In the genomic region with DNA sequence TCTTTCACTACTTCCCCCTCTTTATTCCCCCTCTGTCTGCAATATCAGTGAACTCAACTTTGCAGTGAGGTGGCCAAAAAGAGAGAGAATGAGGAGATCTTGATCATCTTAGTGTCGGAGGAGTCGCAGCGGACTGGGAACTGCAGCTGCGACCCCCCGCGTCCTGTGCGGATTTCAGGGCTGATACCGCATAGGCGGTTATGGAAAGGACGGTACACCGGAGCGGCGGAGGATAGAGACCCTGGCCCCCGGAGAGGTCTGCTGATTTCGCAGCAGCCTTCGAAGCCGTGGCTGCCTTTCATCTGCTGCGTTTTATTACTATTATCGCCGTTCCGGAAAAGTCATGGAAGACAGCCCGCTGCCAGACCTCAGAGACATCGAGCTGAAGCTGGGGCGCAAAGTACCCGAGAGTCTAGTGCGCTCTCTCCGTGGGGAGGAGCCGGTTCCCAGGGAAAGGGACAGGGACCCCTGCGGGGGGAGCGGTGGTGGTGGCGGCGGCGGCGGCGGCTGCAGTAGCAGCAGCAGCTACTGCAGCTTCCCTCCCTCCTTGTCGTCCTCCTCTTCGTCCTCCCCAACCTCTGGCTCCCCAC, we compare ENCODE assay signal across 8 cellular contexts. TPM values are rescaled to one million over a fixed set of nuclear protein-coding genes. Genes with fewer than 3 reads are reported as not detected.
DNase-seq lines count a peak whose midpoint lies in the region; ATAC-seq and TF ChIP-seq lines count a peak whose summit lies in the region.

No MANE protein-coding gene starts in this region.

- H3K4me1 ChIP-seq in muscle layer of duodenum (ENCODE audit: control insufficient read depth in 1 of 2, insufficient read depth in 2 of 2, low read length in 2 of 2), result peaks cover 0 to 4% of the 10 kb centered on the region in 2 donors
- no peaks in the 10 kb centered on the region for H3K4me1 ChIP-seq in naive thymus-derived CD4-positive, alpha-beta T cell (ENCODE audit: control insufficient read depth in 2 of 2, insufficient read depth in 2 of 2, low read length in 2 of 2)

- H3K4me1 Mint-ChIP-seq in T-helper 1 cell treated with Interleukin-12 subunit alpha and Interleukin-12 subunit beta and Interleukin-4 antibody, amounts not matched to agents 30 μg/mL and 1 μg/mL, for 36 hours (ENCODE audit: low read depth), result peaks cover 8% of the 10 kb centered on the region
- no peaks in the 10 kb centered on the region for H3K4me1 Mint-ChIP-seq in endothelial cell (ENCODE audit: unreplicated experiment)
- peaks cover 0 to 13% (median 9%) of the 10 kb centered on the region in 7 donors for H3K4me1 Mint-ChIP-seq in naive thymus-derived CD4-positive, alpha-beta T cell

- DNase-seq in T-helper 1 cell (no peak), NCI-H69 (lab: John Stamatoyannopoulos, UW) (peak; percentile 91), endothelial cell (ENCODE audit: low spot score) (peak; percentile 14), dermis blood vessel endothelial cell (no peak), amniotic stem cell (lab: John Stamatoyannopoulos, UW) (no peak)
- DNase-seq in naive thymus-derived CD4-positive, alpha-beta T cell, result no peak

- CTCF ChIA-PET in naive thymus-derived CD4-positive, alpha-beta T cell (lab: Charles Lee), result no interaction called here

- H3K27me3 ChIP-seq in muscle layer of duodenum (ENCODE audit: low read depth, low read length), result no peaks in the 10 kb centered on the region
- H3K27me3 ChIP-seq in naive thymus-derived CD4-positive, alpha-beta T cell (ENCODE audit: control insufficient read depth in 2 of 2, insufficient read depth in 2 of 2, low read length in 2 of 2), result no peaks in the 10 kb centered on the region

- peaks cover 0 to 6% of the 10 kb centered on the region in 2 donors for H3K36me3 ChIP-seq in muscle layer of duodenum (ENCODE audit: control insufficient read depth in 1 of 2, insufficient read depth in 2 of 2, low read length in 2 of 2)
- no peaks in the 10 kb centered on the region for H3K36me3 ChIP-seq in naive thymus-derived CD4-positive, alpha-beta T cell (ENCODE audit: control insufficient read depth in 2 of 3, insufficient read depth in 3 of 3, low read length in 3 of 3)

- no peak for TF ChIP-seq CTCF in endothelial cell (IDR thresholded peaks at IDR 0.05; ENCODE audit: unreplicated experiment)

- POLR2A ChIA-PET in naive thymus-derived CD4-positive, alpha-beta T cell (lab: Charles Lee), result no interaction called here

- no peak overlapping the region for H3K27ac Mint-ChIP-seq in T-helper 1 cell treated with Interleukin-12 subunit alpha and Interleukin-12 subunit beta and Interleukin-4 antibody, amounts not matched to agents 30 μg/mL and 1 μg/mL, for 36 hours
- H3K27ac Mint-ChIP-seq in endothelial cell (ENCODE audit: unreplicated experiment), result no peak overlapping the region
- no peak overlapping the region for H3K27ac Mint-ChIP-seq in naive thymus-derived CD4-positive, alpha-beta T cell

- H3K9me3 ChIP-seq in muscle layer of duodenum (ENCODE audit: control insufficient read depth in 1 of 2, low read length in 2 of 2), result no peaks in the 10 kb centered on the region
- no peaks in the 10 kb centered on the region for H3K9me3 ChIP-seq in naive thymus-derived CD4-positive, alpha-beta T cell (ENCODE audit: control insufficient read depth in 2 of 3, low read length in 3 of 3)

- no peak for ATAC-seq in naive thymus-derived CD4-positive, alpha-beta T cell

- peaks cover 24% of the 10 kb centered on the region for H3K27me3 Mint-ChIP-seq in T-helper 1 cell treated with Interleukin-12 subunit alpha and Interleukin-12 subunit beta and Interleukin-4 antibody, amounts not matched to agents 30 μg/mL and 1 μg/mL, for 36 hours (ENCODE audit: low read depth)
- H3K27me3 Mint-ChIP-seq in endothelial cell (ENCODE audit: unreplicated experiment), result peaks cover 3% of the 10 kb centered on the region
- peaks cover 17 to 27% (median 22%) of the 10 kb centered on the region in 5 donors for H3K27me3 Mint-ChIP-seq in naive thymus-derived CD4-positive, alpha-beta T cell

- peak overlapping the region; percentile 37 for H3K4me3 Mint-ChIP-seq in T-helper 1 cell treated with Interleukin-12 subunit alpha and Interleukin-12 subunit beta and Interleukin-4 antibody, amounts not matched to agents 30 μg/mL and 1 μg/mL, for 36 hours
- H3K4me3 Mint-ChIP-seq in endothelial cell (ENCODE audit: unreplicated experiment), result peak overlapping the region; percentile 96
- peak overlapping the region in 2 of 10 donors; percentile 14 to 78 for H3K4me3 Mint-ChIP-seq in naive thymus-derived CD4-positive, alpha-beta T cell

- peak overlapping the region; percentile 93 to 99 for H3K4me3 ChIP-seq in muscle layer of duodenum (ENCODE audit: low read depth in 1 of 2, low read length in 2 of 2)
- H3K4me3 ChIP-seq in naive thymus-derived CD4-positive, alpha-beta T cell (ENCODE audit: low read length), result no peak overlapping the region

- intact Hi-C loops in naive thymus-derived CD4-positive, alpha-beta T cell (cut with micrococcal nuclease), result no loop called here

- no peaks in the 10 kb centered on the region for H3K9me3 Mint-ChIP-seq in T-helper 1 cell treated with Interleukin-12 subunit alpha and Interleukin-12 subunit beta and Interleukin-4 antibody, amounts not matched to agents 30 μg/mL and 1 μg/mL, for 36 hours
- no peaks in the 10 kb centered on the region for H3K9me3 Mint-ChIP-seq in endothelial cell (ENCODE audit: unreplicated experiment)
- peaks cover 0 to 13% (median 5%) of the 10 kb centered on the region in 11 donors for H3K9me3 Mint-ChIP-seq in naive thymus-derived CD4-positive, alpha-beta T cell

- H3K27ac ChIP-seq in muscle layer of duodenum (ENCODE audit: low read length), result peak overlapping the region; percentile 93
- no peak overlapping the region for H3K27ac ChIP-seq in naive thymus-derived CD4-positive, alpha-beta T cell (ENCODE audit: low read depth, low read length)

- H3K36me3 Mint-ChIP-seq in T-helper 1 cell treated with Interleukin-12 subunit alpha and Interleukin-12 subunit beta and Interleukin-4 antibody, amounts not matched to agents 30 μg/mL and 1 μg/mL, for 36 hours (ENCODE audit: low read depth), result no peaks in the 10 kb centered on the region
- H3K36me3 Mint-ChIP-seq in endothelial cell (ENCODE audit: low read depth, unreplicated experiment), result no peaks in the 10 kb centered on the region
- H3K36me3 Mint-ChIP-seq in naive thymus-derived CD4-positive, alpha-beta T cell, result peaks cover 0 to 8% (median 0%) of the 10 kb centered on the region in 5 donors

RNA-seq across cellular contexts. Expression of a gene that starts 0.6 kb away (rescaled TPM):
- total RNA-seq in endothelial cell (ENCODE audit: unreplicated experiment), result 0.51 TPM
- total RNA-seq in dermis blood vessel endothelial cell, result 1.1 and 2.7 TPM in 2 replicates
- total RNA-seq in naive thymus-derived CD4-positive, alpha-beta T cell, result not detected
- polyA plus RNA-seq in naive thymus-derived CD4-positive, alpha-beta T cell, result not detected

Comparison
In these comparisons a context has a peak if more than half of its experiments do, and no peak if none do; other contexts are left out.
1. DNase-seq: peak in NCI-H69 (single experiment) and endothelial cell (single experiment); none in T-helper 1 cell (0 of 5), dermis blood vessel endothelial cell (single experiment), naive thymus-derived CD4-positive, alpha-beta T cell (0 of 9) and amniotic stem cell (single experiment).